Comparison of ENCODE assay signal across 19 cellular contexts in genomic region chr22:35343664-35344550, GRCh38. TPM values are rescaled to one million over a fixed set of nuclear protein-coding genes. Genes with fewer than 3 reads are reported as not detected.
A peak's percentile ranks its signal among the peaks of the same experiment; 100 is the strongest.
DNase-seq lines count a peak whose midpoint lies in the region; ATAC-seq, FAIRE-seq and TF ChIP-seq lines count a peak whose summit lies in the region.
"Had no signal": no experiment of that assay in that cellular context is flagged by ENCODE, and none has a peak within 500 bp of the region (broad histone marks: within the 10 kb centered on the region; RNA-seq: fewer than 3 reads in every experiment).

No MANE protein-coding gene starts in this region.

- no peak overlapping the region for H3K4me3 ChIP-seq in BLaER1 treated with 17β-estradiol and CSF1 and Interleukin-3, amounts not matched to agents 10 nM and 100 nM
- no peak overlapping the region for H3K4me3 ChIP-seq in HCT116 (replicated peaks in 1 of 2; ENCODE audit: low read depth in 1 of 2, low read length in 2 of 2)
- H3K4me3 ChIP-seq in OCI-LY7 (ENCODE audit: low read depth, low read length, poor library complexity, severe bottlenecking): no peak overlapping the region
- H3K4me3 ChIP-seq in kidney (ENCODE audit: low read length in 2 of 2): no peak overlapping the region
- H3K4me3 ChIP-seq in transverse colon: no peak overlapping the region
- H3K4me3 ChIP-seq: A549, GM23248 had no signal

- TF ChIP-seq EP300 in transverse colon (IDR thresholded peaks at IDR 0.05; ENCODE audit: low read depth): no peak

- no peak for FAIRE-seq in kidney (lab: Jason Lieb, UNC)
- FAIRE-seq: A549 had no signal

- peak overlapping the region in 1 of 11 experiments; percentile 7; a peak in 1 of 22 replicates for H3K9ac ChIP-seq in BLaER1 treated with 17β-estradiol and CSF1 and Interleukin-3, amounts not matched to agents 10 nM and 100 nM
- H3K9ac ChIP-seq in HCT116 (ENCODE audit: low read length): no peak overlapping the region
- no peak overlapping the region for H3K9ac ChIP-seq in kidney (ENCODE audit: low read length in 2 of 2)
- H3K9ac ChIP-seq: GM23248 had no signal

- no peak for TF ChIP-seq RAD21 in HCT116 (IDR thresholded peaks at IDR 0.05; ENCODE audit: low read depth)

- H2AFZ ChIP-seq in HCT116 (ENCODE audit: low read depth, low read length, poor library complexity, severe bottlenecking) (no peak overlapping the region), OCI-LY7 (ENCODE audit: low read length) (no peak overlapping the region)
- H2AFZ ChIP-seq: GM23248 had no signal

- no peak overlapping the region for H3K27ac ChIP-seq in BLaER1 treated with 17β-estradiol and CSF1 and Interleukin-3, amounts not matched to agents 10 nM and 100 nM
- H3K27ac ChIP-seq in HCT116 (ENCODE audit: low read depth, low read length) (peak overlapping the region; percentile 46; the same call in 1 of the 2 replicates), OCI-LY7 (ENCODE audit: low read depth, low read length, poor library complexity, severe bottlenecking) (peak overlapping the region; percentile 60), kidney (ENCODE audit: low read depth in 2 of 2, low read length in 2 of 2) (no peak overlapping the region), transverse colon (no peak overlapping the region)
- H3K27ac ChIP-seq: A549, GM23248 had no signal

- peaks cover 17 to 94% (median 44%) of the 10 kb centered on the region in 11 experiments; a peak in 21 of 22 replicates for H3K36me3 ChIP-seq in BLaER1 treated with 17β-estradiol and CSF1 and Interleukin-3, amounts not matched to agents 10 nM and 100 nM
- no peaks in the 10 kb centered on the region; a peak in 1 of 4 replicates for H3K36me3 ChIP-seq in HCT116 (ENCODE audit: control insufficient read depth in 1 of 2, insufficient read depth in 2 of 2, low read length in 2 of 2)
- H3K36me3 ChIP-seq in OCI-LY7 (ENCODE audit: insufficient read depth, low read length): peaks cover 22% of the 10 kb centered on the region
- peaks cover 26 to 41% of the 10 kb centered on the region in 2 donors for H3K36me3 ChIP-seq in kidney (ENCODE audit: control insufficient read depth in 1 of 2, insufficient read depth in 2 of 2, low read length in 2 of 2)
- peaks cover 0 to 5% (median 0%) of the 10 kb centered on the region in 4 donors for H3K36me3 ChIP-seq in transverse colon

- H3K9me3 ChIP-seq in BLaER1 treated with 17β-estradiol and CSF1 and Interleukin-3, amounts not matched to agents 10 nM and 100 nM (replicated peaks in 1 of 11): peaks cover 0 to 11% (median 0%) of the 10 kb centered on the region in 11 experiments; a peak in 7 of 22 replicates
- peaks cover 0 to 8% of the 10 kb centered on the region in 2 experiments; a peak in 1 of 4 replicates for H3K9me3 ChIP-seq in HCT116 (ENCODE audit: control insufficient read depth in 1 of 2, insufficient read depth in 1 of 2, low read depth in 1 of 2, low read length in 2 of 2)
- H3K9me3 ChIP-seq in OCI-LY7 (ENCODE audit: low read length): peaks cover 10% of the 10 kb centered on the region; the same call in 1 of the 2 replicates
- no peaks in the 10 kb centered on the region for H3K9me3 ChIP-seq in kidney (ENCODE audit: control insufficient read depth in 1 of 2, low read length in 2 of 2)
- no peaks in the 10 kb centered on the region for H3K9me3 ChIP-seq in transverse colon
- H3K9me3 ChIP-seq: A549 had no signal

- DNase-seq in HCT116 (ENCODE audit: low read depth, low spot score) (no peak), OCI-LY7 (ENCODE audit: low spot score) (no peak), kidney (peak; percentile 71), transverse colon (no peak), NCI-H2081 (lab: John Stamatoyannopoulos, UW) (no peak)
- DNase-seq: C1 segment of cervical spinal cord, DND-41, GM23248, NCI-H1048, NCI-H1436 treated with DMSO at 0.1 percent for 48 hours, NCI-H2029, NCI-H2171, NCI-H526 had no signal

- no peaks in the 10 kb centered on the region for H3K9me2 ChIP-seq in HCT116 (ENCODE audit: insufficient read depth)
- no peaks in the 10 kb centered on the region for H3K9me2 ChIP-seq in OCI-LY7 (ENCODE audit: insufficient read depth, low read length)

- intact Hi-C loops in HCT116 (cut with micrococcal nuclease) (no loop called here), OCI-LY7 (cut with micrococcal nuclease; ENCODE audit: unreplicated experiment) (loop anchor here (5.0 kb wide), 1 partner anchor 37 kb away; no protein-coding TSS in a partner anchor), kidney (cut with DNase I) (loop anchor here (10.0 kb wide), 1 partner anchor 241 kb away; no protein-coding TSS in a partner anchor), transverse colon (cut with DNase I; ENCODE audit: low total_unique reads) (loop anchor here (10.0 kb wide), 1 partner anchor 241 kb away; no protein-coding TSS in a partner anchor)

- RAD21 ChIA-PET in HCT116 (lab: Charles Lee; ENCODE audit: low non-redundant PET in 1 of 2, low total read pairs in 2 of 2, uncharacterized antibody in 2 of 2, unreplicated experiment in 2 of 2): no interaction called here

- in situ Hi-C loops in transverse colon (cut with MboI; ENCODE audit: low pct_ligation_motif_present in 1 of 4, low pct_unique_long_range_greater_than_20kb in 1 of 4, low sequenced_read_pairs in 3 of 4): loop anchor here in 1 of 4 donors (10.0 kb wide), 1 partner anchor 241 kb away; no protein-coding TSS in a partner anchor

- POLR2A ChIA-PET in HCT116 (lab: Charles Lee) (no interaction called here), OCI-LY7 (lab: Charles Lee) (interaction anchor here (1.0 kb wide), 1 partner anchor 15 kb away, joined by 3 read pairs; no protein-coding TSS in a partner anchor)

- BruUV-seq in HCT116 (replicated peaks; lab: Mats Ljungman, UMichigan) (no TSS peak), OCI-LY7 (replicated peaks; lab: Mats Ljungman, UMichigan) (no TSS peak)

- ATAC-seq in HCT116 (no peak), HG02763 (IDR thresholded peaks at IDR 0.05; ENCODE audit: unreplicated experiment) (no peak), HG03469 (IDR thresholded peaks at IDR 0.05; ENCODE audit: unreplicated experiment) (no peak)
- ATAC-seq: A549, HepG2, Panc1 had no signal

- no peaks in the 10 kb centered on the region for H3K27me3 ChIP-seq in BLaER1 treated with 17β-estradiol and CSF1 and Interleukin-3, amounts not matched to agents 10 nM and 100 nM
- no peaks in the 10 kb centered on the region for H3K27me3 ChIP-seq in HCT116 (ENCODE audit: insufficient read depth, low read length)
- no peaks in the 10 kb centered on the region for H3K27me3 ChIP-seq in transverse colon

- TF ChIP-seq CTCF in HCT116 (IDR thresholded peaks at IDR 0.05 in 2 of 3, conservative IDR thresholded peaks at IDR 0.05 in 1 of 3; ENCODE audit: borderline replicate concordance in 1 of 3, insufficient read depth in 1 of 3, low read depth in 2 of 3, low read length in 2 of 3) (no peak), OCI-LY7 (conservative IDR thresholded peaks at IDR 0.05; ENCODE audit: low read length) (no peak), kidney (IDR thresholded peaks at IDR 0.05; ENCODE audit: borderline replicate concordance, extremely low read depth, insufficient read depth) (no peak), transverse colon (IDR thresholded peaks at IDR 0.05) (no peak)

- H3K4me1 ChIP-seq in BLaER1 treated with 17β-estradiol and CSF1 and Interleukin-3, amounts not matched to agents 10 nM and 100 nM: peaks cover 11 to 36% (median 29%) of the 10 kb centered on the region in 10 experiments
- H3K4me1 ChIP-seq in HCT116 (ENCODE audit: control insufficient read depth in 1 of 2, insufficient read depth in 2 of 2, low read length in 2 of 2) (no peaks in the 10 kb centered on the region), OCI-LY7 (ENCODE audit: insufficient read depth, low read length, poor library complexity, severe bottlenecking) (peaks cover 42% of the 10 kb centered on the region), kidney (ENCODE audit: control insufficient read depth in 1 of 2, insufficient read depth in 1 of 2, low read depth in 1 of 2, low read length in 2 of 2) (no peaks in the 10 kb centered on the region), transverse colon (no peaks in the 10 kb centered on the region)
- H3K4me1 ChIP-seq: A549 had no signal

- H3K79me2 ChIP-seq in HCT116 (ENCODE audit: insufficient read depth, low read length): no peaks in the 10 kb centered on the region
- H3K79me2 ChIP-seq in OCI-LY7 (ENCODE audit: insufficient read depth, low read depth, low read length): no peaks in the 10 kb centered on the region

- TF ChIP-seq POLR2A in HCT116 (IDR thresholded peaks at IDR 0.05; ENCODE audit: borderline replicate concordance, extremely low read depth, insufficient read depth, insufficient read length) (no peak), transverse colon (IDR thresholded peaks at IDR 0.05) (no peak)

- CTCF ChIA-PET in HCT116 (lab: Charles Lee) (no interaction called here), OCI-LY7 (lab: Charles Lee; ENCODE audit: unreplicated experiment) (interaction anchor here (1.3 kb wide), 1 partner anchor 66 kb away, joined by 5 read pairs; no protein-coding TSS in a partner anchor)

- H3K4me2 ChIP-seq in BLaER1 treated with 17β-estradiol and CSF1 and Interleukin-3, amounts not matched to agents 10 nM and 100 nM: peak overlapping the region in 6 of 11 experiments; percentile 5 to 35 (median 19); a peak in 5 of 22 replicates
- H3K4me2 ChIP-seq in HCT116 (ENCODE audit: low read length) (no peak overlapping the region), OCI-LY7 (ENCODE audit: low read length) (no peak overlapping the region)
- H3K4me2 ChIP-seq: A549 had no signal

- WGBS in transverse colon (ENCODE audit: low coverage in 1 of 2), 2 donors: 96% methylated on average over 26 of the region's 26 CpGs; no CpG with 5 or more reads in 1 of the 2 donors

- peaks cover 0 to 55% (median 0%) of the 10 kb centered on the region in 11 experiments; a peak in 5 of 22 replicates for H4K20me1 ChIP-seq in BLaER1 treated with 17β-estradiol and CSF1 and Interleukin-3, amounts not matched to agents 10 nM and 100 nM
- no peaks in the 10 kb centered on the region for H4K20me1 ChIP-seq in HCT116 (ENCODE audit: insufficient read depth)
- H4K20me1 ChIP-seq in OCI-LY7 (ENCODE audit: insufficient read depth, low read length): no peaks in the 10 kb centered on the region

RNA-seq across cellular contexts. Expression of gene HMOX1, which starts 37.0 kb away (rescaled TPM):
- total RNA-seq in HCT116 (2021; ENCODE audit: unreplicated experiment): 26.4 TPM
- polyA plus RNA-seq in HCT116 (2012): 17.6 and 20.2 TPM in 2 replicates
- total RNA-seq in OCI-LY7 (2014; rRNA removed; shearing (Covaris generic)): 2.2 and 2.9 TPM in 2 replicates
- total RNA-seq in OCI-LY7 (2022): 8.5 and 13.9 TPM in 2 replicates
- total RNA-seq in kidney: 37.7 TPM
- 234 TPM for polyA plus RNA-seq in kidney (ENCODE audit: insufficient read depth, low read depth, low replicate concordance)
- 100 to 1,000 TPM in 1 of 4 donors, 10 to 100 TPM in 2, under 1 TPM in 1; 1.00 to 172 (median 42.7) TPM for total RNA-seq in transverse colon

RNA-seq across cellular contexts. Expression of gene TOM1, which starts 44.2 kb away (rescaled TPM):
- 18.0 TPM for total RNA-seq in HCT116 (2021; ENCODE audit: unreplicated experiment)
- 18.9 and 20.8 TPM in 2 replicates for polyA plus RNA-seq in HCT116 (2012)
- 14.6 and 22.7 TPM in 2 replicates for total RNA-seq in OCI-LY7 (2014; rRNA removed; shearing (Covaris generic))
- total RNA-seq in OCI-LY7 (2022): 24.4 and 30.6 TPM in 2 replicates
- 68.2 TPM for total RNA-seq in kidney
- polyA plus RNA-seq in kidney (ENCODE audit: insufficient read depth, low read depth, low replicate concordance): 67.0 TPM
- total RNA-seq in transverse colon: 100 to 1,000 TPM in 2 of 4 donors, 10 to 100 TPM in 2; 56.3 to 183 (median 104) TPM

RNA-seq across cellular contexts. Expression of gene MCM5, which starts 56.0 kb away (rescaled TPM):
- total RNA-seq in HCT116 (2021; ENCODE audit: unreplicated experiment) (194 TPM), OCI-LY7 (2022) (360 TPM in 2 replicates), kidney (26.4 TPM), transverse colon (10 to 100 TPM; 11.6 to 26.6 (median 13.3) TPM)
- polyA plus RNA-seq in HCT116 (2012): 94.9 and 97.0 TPM in 2 replicates
- 178 and 242 TPM in 2 replicates for total RNA-seq in OCI-LY7 (2014; rRNA removed; shearing (Covaris generic))
- polyA plus RNA-seq in kidney (ENCODE audit: insufficient read depth, low read depth, low replicate concordance): 10.2 TPM

Comparison
In these comparisons a context has a peak if more than half of its experiments do, and no peak if none do; other contexts are left out.
1. H3K27ac ChIP-seq: peak in HCT116 (single experiment) and OCI-LY7 (single experiment); none in BLaER1 treated with 17β-estradiol and CSF1 and Interleukin-3, amounts not matched to agents 10 nM and 100 nM (0 of 11), kidney (0 of 2) and transverse colon (0 of 4).
2. H3K4me2 ChIP-seq: peak in BLaER1 treated with 17β-estradiol and CSF1 and Interleukin-3, amounts not matched to agents 10 nM and 100 nM (6 of 11); none in HCT116 (single experiment) and OCI-LY7 (single experiment).